Comparison of ENCODE assay signal across 8 cellular contexts in the genomic region with DNA sequence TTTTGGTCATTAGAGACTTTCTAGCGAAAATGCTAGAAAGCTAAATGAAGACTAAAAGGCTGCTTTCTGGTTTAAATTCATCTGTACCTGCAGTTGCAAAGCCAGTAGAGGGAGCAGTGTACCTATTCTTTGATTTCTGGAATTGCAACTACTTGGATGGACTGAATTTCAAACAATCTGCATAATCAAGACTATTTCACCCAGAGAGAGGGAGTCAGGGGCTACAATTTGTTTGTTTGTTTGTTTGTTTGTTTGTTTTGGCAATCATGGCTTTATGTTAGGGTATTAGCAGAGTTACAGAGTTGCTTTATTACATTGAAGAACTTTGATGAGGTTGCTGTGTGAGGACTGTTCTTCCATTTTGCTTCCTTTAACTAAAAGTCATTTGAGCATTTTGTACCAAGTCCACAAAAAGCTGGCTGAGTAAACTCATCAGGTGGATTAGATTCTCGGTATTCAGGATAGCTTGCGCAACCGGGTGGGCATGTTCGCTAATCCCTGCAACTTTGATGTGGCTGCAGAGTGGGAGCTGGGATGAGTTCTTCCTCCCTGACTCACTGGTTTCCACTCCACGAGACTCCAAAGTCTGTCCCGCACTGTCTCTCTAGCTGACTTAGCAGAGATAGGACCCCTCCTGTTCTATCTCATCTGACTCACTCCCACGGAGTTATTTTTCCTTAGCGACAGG.
DNase-seq lines count a peak whose midpoint lies in the region; ATAC-seq, FAIRE-seq and TF ChIP-seq lines count a peak whose summit lies in the region.

No MANE protein-coding gene starts in this region.

- H3K27ac ChIP-seq in MM.1S (ENCODE audit: low read length), result no peak overlapping the region
- peak overlapping the region in 1 of 2 donors; percentile 33 for H3K27ac ChIP-seq in prostate gland

- intact Hi-C loops in prostate gland (cut with DNase I), result loop anchor here (10.0 kb wide), 1 partner anchor 511 kb away; a partner anchor contains a TSS

- H3F3A ChIP-seq in MM.1S (ENCODE audit: insufficient read depth, low read length), result no peaks in the 10 kb centered on the region

- H3K9me2 ChIP-seq in MM.1S (replicated peaks; ENCODE audit: insufficient read depth, low read length), result no peaks in the 10 kb centered on the region

- ATAC-seq in GM18505 (IDR thresholded peaks at IDR 0.05; ENCODE audit: unreplicated experiment), result no peak
- ATAC-seq in HG02981 (IDR thresholded peaks at IDR 0.05; ENCODE audit: unreplicated experiment), result no peak
- no peak for ATAC-seq in GM21390 (IDR thresholded peaks at IDR 0.05; ENCODE audit: unreplicated experiment)

- no peak overlapping the region for H3K4me2 ChIP-seq in MM.1S (ENCODE audit: low read depth, low read length)

- no peaks in the 10 kb centered on the region for H3K36me3 ChIP-seq in MM.1S (replicated peaks; ENCODE audit: insufficient read depth, low read length)
- H3K36me3 ChIP-seq in prostate gland, result no peaks in the 10 kb centered on the region

- H3K9me3 ChIP-seq in MM.1S (replicated peaks; ENCODE audit: insufficient read depth, low read length), result no peaks in the 10 kb centered on the region
- H3K9me3 ChIP-seq in prostate gland, result no peaks in the 10 kb centered on the region

- FAIRE-seq in TTC549 (lab: Jason Lieb, UNC), result peak; percentile 69

- no peaks in the 10 kb centered on the region for H4K20me1 ChIP-seq in MM.1S (ENCODE audit: insufficient read depth, low read length)

- H3K27me3 ChIP-seq in MM.1S (replicated peaks; ENCODE audit: insufficient read depth, low read length), result no peaks in the 10 kb centered on the region
- H3K27me3 ChIP-seq in prostate gland (replicated peaks; ENCODE audit: insufficient read depth), result no peaks in the 10 kb centered on the region

- H3K4me3 ChIP-seq in MM.1S (ENCODE audit: low read length), result no peak overlapping the region
- H3K4me3 ChIP-seq in prostate gland, result no peak overlapping the region

- no peak overlapping the region for H3K9ac ChIP-seq in MM.1S (ENCODE audit: low read length)

- peak; percentile 35 for DNase-seq in GM10266 (ENCODE audit: extremely low spot score)
- peak; percentile 51 for DNase-seq in MM.1S
- DNase-seq in globus pallidus (ENCODE audit: low spot score), result peak; percentile 31
- DNase-seq in prostate gland (ENCODE audit: low spot score), result peak; percentile 13

- WGBS in prostate gland, result 37% methylated on average over 9 of the region's 9 CpGs

- H3K4me1 ChIP-seq in MM.1S (ENCODE audit: low read length) (no peaks in the 10 kb centered on the region), prostate gland (replicated peaks) (no peaks in the 10 kb centered on the region)

- 0 out of 2 replicates have a peak overlapping the region, but pooled peaks have one; percentile 2 for H2AFZ ChIP-seq in MM.1S (ENCODE audit: low read length)

- no peak for TF ChIP-seq POLR2A in prostate gland (IDR thresholded peaks at IDR 0.05)
- no peak for TF ChIP-seq POLR2A in GM18505 (IDR thresholded peaks at IDR 0.05; ENCODE audit: borderline replicate concordance, extremely low read depth, insufficient read depth, insufficient read length)

- no peaks in the 10 kb centered on the region for H3K79me2 ChIP-seq in MM.1S (ENCODE audit: low read length)

- TF ChIP-seq CTCF in GM10266 (IDR thresholded peaks at IDR 0.05; ENCODE audit: control insufficient read depth, insufficient read depth, low read depth, missing control alignments) (peak; percentile 74), MM.1S (IDR thresholded peaks at IDR 0.05; ENCODE audit: low read length) (peak; percentile 78), prostate gland (IDR thresholded peaks at IDR 0.05) (peak in 3 of 4 experiments; percentile 60 to 74 (median 72))
